ENCODE assay signal across 8 cellular contexts in the genomic region with DNA sequence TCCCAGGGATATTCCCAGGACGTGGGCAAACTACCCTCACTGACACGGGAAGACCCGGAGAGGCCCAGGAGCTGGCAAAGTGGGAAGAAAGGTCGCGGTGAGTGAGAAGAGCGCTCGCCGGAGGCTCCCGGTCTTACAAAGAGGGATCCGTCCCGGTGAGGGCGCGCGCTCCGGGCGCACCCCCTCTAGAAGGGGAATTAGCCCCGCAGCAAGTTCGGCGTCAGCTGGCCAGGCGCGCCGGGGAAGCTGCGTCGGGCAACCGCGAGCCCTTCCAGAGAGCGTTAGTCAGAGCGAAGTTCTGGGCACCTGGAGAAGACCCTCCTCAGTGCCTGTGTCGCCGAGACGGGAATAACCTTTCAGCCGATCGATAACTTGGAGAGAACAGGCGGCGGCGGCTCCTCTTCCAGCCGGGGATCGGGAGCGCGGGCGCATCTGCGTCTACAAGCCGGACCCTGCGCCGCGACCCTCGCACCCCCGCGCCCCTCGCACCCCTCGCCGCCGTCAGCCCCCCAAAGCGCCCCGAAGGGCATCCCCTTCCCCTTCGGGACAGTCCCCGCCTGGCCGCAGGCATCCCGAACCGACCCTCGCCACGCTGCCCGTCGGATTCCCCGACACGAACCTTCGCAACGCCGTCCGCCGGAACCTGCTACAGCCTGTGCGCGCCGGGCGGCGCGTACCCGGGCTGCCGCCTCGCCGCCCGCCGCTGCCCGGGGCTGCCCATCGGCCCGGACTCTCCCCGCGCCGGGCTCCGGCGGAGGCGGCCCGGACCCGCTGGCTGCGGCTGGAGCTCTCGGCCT. TPM values are rescaled to one million over a fixed set of nuclear protein-coding genes. Genes with fewer than 3 reads are reported as not detected.
DNase-seq lines count a peak whose midpoint lies in the region; ATAC-seq and TF ChIP-seq lines count a peak whose summit lies in the region.

No MANE protein-coding gene starts in this region.

- H3K27me3 Mint-ChIP-seq in naive B cell: peaks cover 30 to 56% (median 32%) of the 10 kb centered on the region in 3 donors

- peaks cover 14 to 15% (median 15%) of the 10 kb centered on the region in 3 donors for H3K4me1 Mint-ChIP-seq in naive B cell

- no peaks in the 10 kb centered on the region for H3K36me3 ChIP-seq in upper lobe of right lung

- no peak for TF ChIP-seq POLR2A in erythroblast (IDR thresholded peaks at IDR 0.05; ENCODE audit: low read length)

- intact Hi-C loops in upper lobe of right lung (cut with DNase I): loop anchor here (10.0 kb wide), 2 partner anchors 185 to 765 kb away; no protein-coding TSS in a partner anchor

- H3K9me3 Mint-ChIP-seq in naive B cell: no peaks in the 10 kb centered on the region

- H3K36me3 Mint-ChIP-seq in naive B cell: no peaks in the 10 kb centered on the region

- DNase-seq in Daoy (ENCODE audit: low read depth) (peak; percentile 59), HT1080 (ENCODE audit: low read depth) (peak; percentile 31), erythroblast (lab: John Stamatoyannopoulos, UW) (peak; percentile 9 to 11), naive B cell (no peak), upper lobe of right lung (peak; percentile 77), dedifferentiated amniotic fluid mesenchymal stem cell (ENCODE audit: extremely low spot score) (no peak)
- peak; percentile 6 to 8 for DNase-seq in activated CD4-positive, alpha-beta T cell treated with anti-CD3 and anti-CD28 coated beads, Interleukin-2, amount 50 U/mL, for 4 hours

- peak overlapping the region; percentile 66 for H3K27ac ChIP-seq in upper lobe of right lung

- peak overlapping the region; percentile 81 for H3K4me3 ChIP-seq in upper lobe of right lung

- TF ChIP-seq CTCF in upper lobe of right lung (IDR thresholded peaks at IDR 0.05): no peak

- peak overlapping the region in 3 of 6 donors; percentile 27 to 91 (median 82) for H3K27ac Mint-ChIP-seq in naive B cell

- peak; percentile 33 for ATAC-seq in GM21423 (IDR thresholded peaks at IDR 0.05; ENCODE audit: unreplicated experiment)
- peak; percentile 24 to 29 for ATAC-seq in naive B cell (ENCODE audit: low read depth in 2 of 2)
- ATAC-seq in upper lobe of right lung: no peak

- peak overlapping the region; percentile 86 to 93 (median 90) for H3K4me3 Mint-ChIP-seq in naive B cell

- H3K4me1 ChIP-seq in upper lobe of right lung: peaks cover 41% of the 10 kb centered on the region

- H3K27me3 ChIP-seq in upper lobe of right lung: peaks cover 3% of the 10 kb centered on the region

- H3K9me3 ChIP-seq in upper lobe of right lung: no peaks in the 10 kb centered on the region

RNA-seq across cellular contexts. Expression of gene SIPA1L2, which starts 0.5 kb away (rescaled TPM):
- total RNA-seq in Daoy (2014; rRNA removed; shearing (Covaris generic)): 33.7 and 37.4 TPM in 2 replicates
- total RNA-seq in HT1080 (2014; rRNA removed; shearing (Covaris generic)): 1.6 and 1.8 TPM in 2 replicates
- 0.79 and 1.1 TPM in 2 replicates for polyA plus RNA-seq in HT1080 (2015; cell fraction: cytosol; rRNA removed)
- 1.8 and 2.7 TPM in 2 replicates for polyA plus RNA-seq in HT1080 (2015; cell fraction: nucleus; rRNA removed)
- not detected for polyA plus RNA-seq in naive B cell (ENCODE audit: low read depth in 6 of 6)
- total RNA-seq in upper lobe of right lung: 38.3 TPM

Comparison
In these comparisons a context has a peak if more than half of its experiments do, and no peak if none do; other contexts are left out.
1. DNase-seq: peak in Daoy (single experiment), HT1080 (single experiment), activated CD4-positive, alpha-beta T cell treated with anti-CD3 and anti-CD28 coated beads, Interleukin-2, amount 50 U/mL, for 4 hours (2 of 2), erythroblast (2 of 2) and upper lobe of right lung (single experiment); none in naive B cell (single experiment) and dedifferentiated amniotic fluid mesenchymal stem cell (single experiment).
2. RNA of gene SIPA1L2, which starts 0.5 kb away (total RNA-seq): 38.3 TPM in upper lobe of right lung (single experiment) and 33.7 to 37.4 TPM in Daoy; 1.6 to 1.8 TPM in HT1080; every median in the first group is over 10 times any median in the second.